23 cellular contexts compared by ENCODE assay signal in the genomic region with DNA sequence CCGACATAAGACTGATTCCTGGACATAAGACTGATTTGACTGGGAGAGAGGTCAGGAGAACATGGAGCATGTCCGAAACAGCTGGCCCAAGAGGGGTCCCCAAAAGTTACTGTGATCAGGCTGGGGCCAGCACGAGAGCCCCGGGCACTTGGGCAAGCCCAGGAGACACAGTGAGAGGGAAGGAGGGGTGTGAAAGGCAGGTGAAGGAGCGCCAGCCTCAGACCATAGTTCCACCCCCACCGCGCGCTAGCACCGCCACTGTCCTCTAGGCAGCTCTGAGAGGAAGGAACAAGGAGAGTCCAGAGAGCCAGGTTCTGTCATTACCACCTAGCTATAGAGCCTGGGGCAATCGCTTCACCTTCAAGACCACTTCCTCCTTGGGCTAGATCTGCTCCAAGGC.
DNase-seq lines count a peak whose midpoint lies in the region; ATAC-seq, FAIRE-seq and TF ChIP-seq lines count a peak whose summit lies in the region.
"Had no signal": no experiment of that assay in that cellular context is flagged by ENCODE, and none has a peak within 500 bp of the region (broad histone marks: within the 10 kb centered on the region; RNA-seq: fewer than 3 reads in every experiment).

No MANE protein-coding gene starts in this region.

- H3K4me3 Mint-ChIP-seq in Calu3 (ENCODE audit: low read depth, unreplicated experiment) = no peak overlapping the region
- H3K4me3 Mint-ChIP-seq: H9; naive thymus-derived CD8-positive, alpha-beta T cell had no signal

- no peak overlapping the region for H3K27ac Mint-ChIP-seq in Calu3 (ENCODE audit: unreplicated experiment)
- H3K27ac Mint-ChIP-seq: H9 had no signal

- intact Hi-C loops in esophagus squamous epithelium (cut with DNase I) (no loop called here), lower lobe of right lung (cut with DNase I) (no loop called here), spleen (cut with DNase I; ENCODE audit: low total_unique reads) (no loop called here), Calu3 (cut with micrococcal nuclease; ENCODE audit: unreplicated experiment) (no loop called here)

- no peaks in the 10 kb centered on the region for H3K36me3 Mint-ChIP-seq in Calu3 (ENCODE audit: insufficient read depth, unreplicated experiment)

- ATAC-seq in lower lobe of right lung = no peak
- ATAC-seq: naive thymus-derived CD8-positive, alpha-beta T cell had no signal

- H3K4me1 ChIP-seq in esophagus squamous epithelium = peaks cover 4 to 22% (median 6%) of the 10 kb centered on the region in 3 donors
- peaks cover 17% of the 10 kb centered on the region for H3K4me1 ChIP-seq in lower lobe of right lung
- H3K4me1 ChIP-seq in spleen = peaks cover 0 to 28% (median 11%) of the 10 kb centered on the region in 6 donors
- H3K4me1 ChIP-seq: Caco-2 had no signal

- peaks cover 12% of the 10 kb centered on the region for H3K9me3 Mint-ChIP-seq in Calu3 (ENCODE audit: low read depth, unreplicated experiment)

- no peak for FAIRE-seq in RCC 7860 (lab: Jason Lieb, UNC)
- FAIRE-seq: HTR-8/SVneo had no signal

- H3K27ac ChIP-seq in WERI-Rb-1 (peak overlapping the region; percentile 59), esophagus squamous epithelium (peak overlapping the region in 3 of 4 donors; percentile 33 to 78 (median 76)), lower lobe of right lung (peak overlapping the region; percentile 20), spleen (peak overlapping the region in 7 of 8 donors; percentile 43 to 74 (median 62))

- H3K27me3 Mint-ChIP-seq in Calu3 (ENCODE audit: unreplicated experiment) = no peaks in the 10 kb centered on the region

- H3K4me3 ChIP-seq in WERI-Rb-1 (ENCODE audit: low read depth, low read length) = no peak overlapping the region
- no peak overlapping the region for H3K4me3 ChIP-seq in esophagus squamous epithelium
- no peak overlapping the region for H3K4me3 ChIP-seq in lower lobe of right lung
- no peak overlapping the region for H3K4me3 ChIP-seq in spleen

- TF ChIP-seq CTCF in WERI-Rb-1 (IDR thresholded peaks at IDR 0.05; ENCODE audit: low read depth, low read length) (no peak), esophagus squamous epithelium (IDR thresholded peaks at IDR 0.05) (no peak), lower lobe of right lung (IDR thresholded peaks at IDR 0.05) (no peak), spleen (IDR thresholded peaks at IDR 0.05 in 8 of 11, conservative IDR thresholded peaks at IDR 0.05 in 3 of 11) (no peak), Calu3 (IDR thresholded peaks at IDR 0.05; ENCODE audit: unreplicated experiment) (no peak)

- no peaks in the 10 kb centered on the region for H3K27me3 ChIP-seq in WERI-Rb-1 (ENCODE audit: insufficient read depth, low read depth, severe bottlenecking)
- H3K27me3 ChIP-seq in esophagus squamous epithelium = no peaks in the 10 kb centered on the region
- H3K27me3 ChIP-seq in lower lobe of right lung (ENCODE audit: low read depth) = no peaks in the 10 kb centered on the region
- H3K27me3 ChIP-seq in spleen (replicated peaks in 1 of 7) = no peaks in the 10 kb centered on the region

- H3K4me1 Mint-ChIP-seq in Calu3 (ENCODE audit: low read depth, unreplicated experiment) = peaks cover 21% of the 10 kb centered on the region
- H3K4me1 Mint-ChIP-seq: naive thymus-derived CD8-positive, alpha-beta T cell had no signal

- H3K36me3 ChIP-seq in WERI-Rb-1 (no peaks in the 10 kb centered on the region), esophagus squamous epithelium (no peaks in the 10 kb centered on the region), lower lobe of right lung (no peaks in the 10 kb centered on the region), spleen (no peaks in the 10 kb centered on the region)

- no TSS peak for BruUV-seq in Calu3 (replicated peaks; lab: Mats Ljungman, UMichigan)

- no peaks in the 10 kb centered on the region for H3K9me3 ChIP-seq in WERI-Rb-1 (ENCODE audit: severe bottlenecking)
- H3K9me3 ChIP-seq in esophagus squamous epithelium = peaks cover 0 to 8% (median 4%) of the 10 kb centered on the region in 3 donors
- H3K9me3 ChIP-seq in lower lobe of right lung = no peaks in the 10 kb centered on the region
- H3K9me3 ChIP-seq in spleen = peaks cover 0 to 11% (median 0%) of the 10 kb centered on the region in 8 donors

- 74% methylated on average over 8 to 10 of the region's 10 CpGs for WGBS in esophagus squamous epithelium, 2 donors
- 88 to 93% (median 90%) methylated on average over 10 of the region's 10 CpGs for WGBS in spleen, 5 donors

- TF ChIP-seq POLR2A in esophagus squamous epithelium (IDR thresholded peaks at IDR 0.05) = no peak
- TF ChIP-seq POLR2A in spleen (IDR thresholded peaks at IDR 0.05) = no peak

- DNase-seq in WERI-Rb-1 (peak; percentile 39), esophagus squamous epithelium (lab: John Stamatoyannopoulos, UW) (no peak), lower lobe of right lung (no peak), spleen (no peak), NCI-H526 (lab: John Stamatoyannopoulos, UW) (no peak), Calu3 (no peak), RCC 7860 (ENCODE audit: low spot score) (no peak), LoVo (ENCODE audit: low spot score) (no peak)
- DNase-seq: activated CD4-positive, alpha-beta T cell treated with anti-CD3 and anti-CD28 coated beads, Interleukin-2, amount 50 U/mL, for 48 hours; activated naive CD4-positive, alpha-beta T cell; activated T-cell treated with anti-CD3 and anti-CD28 coated beads, Interleukin-2, amount 50 U/mL, for 1 hour; anterior cingulate cortex; Caco-2; effector CD8-positive, alpha-beta T cell; glutamatergic neuron; H9; Kasumi-1; naive thymus-derived CD8-positive, alpha-beta T cell; NCI-H1092; NCI-H2029 treated with DMSO at 0.1 percent for 48 hours; NCI-H345; T-helper 2 cell had no signal

- CTCF ChIA-PET in Calu3 (lab: Charles Lee) = interaction anchor here (0.7 kb wide), 1 partner anchor 233 kb away, joined by 4 read pairs; no protein-coding TSS in a partner anchor

Comparison
In these comparisons a context has a peak if more than half of its experiments do, and no peak if none do; other contexts are left out.
1. H3K27ac ChIP-seq: peak in every context shown above with its lines; median percentile 76 in esophagus squamous epithelium; 62 in spleen; 59 in WERI-Rb-1; 20 in lower lobe of right lung.